In genomic region chr11:33016654-33017053, GRCh38 we compare ENCODE assay signal across 8 cellular contexts. TPM values are rescaled to one million over a fixed set of nuclear protein-coding genes. Genes with fewer than 3 reads are reported as not detected.
DNase-seq lines count a peak whose midpoint lies in the region; ATAC-seq and TF ChIP-seq lines count a peak whose summit lies in the region.

No MANE protein-coding gene starts in this region.

- peak overlapping the region; percentile 61 for H3K4me3 ChIP-seq in astrocyte of the spinal cord (ENCODE audit: low read depth, low read length)

- no peak for DNase-seq in activated naive CD4-positive, alpha-beta T cell treated with anti-CD3 and anti-CD28 coated beads, Interleukin-2, amount 50 U/mL, for 16 hours
- DNase-seq in astrocyte of the spinal cord (ENCODE audit: low read depth, low spot score): no peak
- DNase-seq in medulla oblongata (ENCODE audit: extremely low spot score): peak; percentile 40
- no peak for DNase-seq in type B pancreatic cell (ENCODE audit: extremely low spot score, unreplicated experiment)
- no peak for DNase-seq in HT-29 (ENCODE audit: low spot score)
- no peak for DNase-seq in NCI-H187 treated with DMSO at 0.1 percent for 48 hours (lab: John Stamatoyannopoulos, UW)

- no peak for ATAC-seq in HG03439 (IDR thresholded peaks at IDR 0.05; ENCODE audit: unreplicated experiment)

- in situ Hi-C loops in astrocyte of the spinal cord (cut with HindIII; ENCODE audit: low sequenced_read_pairs): no loop called here

- H3K27me3 Mint-ChIP-seq in activated naive CD4-positive, alpha-beta T cell treated with anti-CD3 and anti-CD28 coated beads, Interleukin-2, amount 50 U/mL, for 24 hours: peaks cover 3% of the 10 kb centered on the region
- H3K27me3 Mint-ChIP-seq in type B pancreatic cell: peaks cover 42% of the 10 kb centered on the region

- peak overlapping the region; percentile 27 for H3K27ac Mint-ChIP-seq in activated naive CD4-positive, alpha-beta T cell treated with anti-CD3 and anti-CD28 coated beads, Interleukin-2, amount 50 U/mL, for 24 hours
- peak overlapping the region; percentile 55 for H3K27ac Mint-ChIP-seq in type B pancreatic cell

- no peaks in the 10 kb centered on the region for H3K36me3 Mint-ChIP-seq in activated naive CD4-positive, alpha-beta T cell treated with anti-CD3 and anti-CD28 coated beads, Interleukin-2, amount 50 U/mL, for 24 hours
- no peaks in the 10 kb centered on the region for H3K36me3 Mint-ChIP-seq in type B pancreatic cell

- peaks cover 54% of the 10 kb centered on the region for H3K4me1 Mint-ChIP-seq in activated naive CD4-positive, alpha-beta T cell treated with anti-CD3 and anti-CD28 coated beads, Interleukin-2, amount 50 U/mL, for 24 hours
- peaks cover 15% of the 10 kb centered on the region for H3K4me1 Mint-ChIP-seq in type B pancreatic cell (ENCODE audit: unreplicated experiment)

- H3K9me3 Mint-ChIP-seq in activated naive CD4-positive, alpha-beta T cell treated with anti-CD3 and anti-CD28 coated beads, Interleukin-2, amount 50 U/mL, for 24 hours: no peaks in the 10 kb centered on the region
- H3K9me3 Mint-ChIP-seq in type B pancreatic cell: no peaks in the 10 kb centered on the region

- H3K4me3 Mint-ChIP-seq in activated naive CD4-positive, alpha-beta T cell treated with anti-CD3 and anti-CD28 coated beads, Interleukin-2, amount 50 U/mL, for 24 hours: peak overlapping the region; percentile 82
- peak overlapping the region; percentile 86 for H3K4me3 Mint-ChIP-seq in type B pancreatic cell

- no peak for TF ChIP-seq CTCF in astrocyte of the spinal cord (IDR thresholded peaks at IDR 0.05; ENCODE audit: low read depth, low read length)
- no peak for TF ChIP-seq CTCF in type B pancreatic cell (conservative IDR thresholded peaks at IDR 0.05)

RNA-seq across cellular contexts. Expression of gene DEPDC7, which starts 1.0 kb away (rescaled TPM):
- total RNA-seq in type B pancreatic cell (ENCODE audit: low replicate concordance): 3.7 and 6.6 TPM in 2 replicates
- total RNA-seq in HT-29 (2014; rRNA removed; shearing (Covaris generic)): 3.3 and 4.8 TPM in 2 replicates

RNA-seq across cellular contexts. Expression of gene TCP11L1, which starts 22.7 kb away (rescaled TPM):
- total RNA-seq in type B pancreatic cell (ENCODE audit: low replicate concordance): 15.5 and 17.0 TPM in 2 replicates
- 5.2 and 6.6 TPM in 2 replicates for total RNA-seq in HT-29 (2014; rRNA removed; shearing (Covaris generic))
